ENCODE assay signal across 10 cellular contexts in genomic region chr2:216142540-216142939, GRCh38. TPM values are rescaled to one million over a fixed set of nuclear protein-coding genes. Genes with fewer than 3 reads are reported as not detected.
DNase-seq lines count a peak whose midpoint lies in the region; ATAC-seq and TF ChIP-seq lines count a peak whose summit lies in the region.
"Had no signal": no experiment of that assay in that cellular context is flagged by ENCODE, and none has a peak within 500 bp of the region (broad histone marks: within the 10 kb centered on the region; RNA-seq: fewer than 3 reads in every experiment).

No MANE protein-coding gene starts in this region.

- peaks cover 4 to 13% (median 11%) of the 10 kb centered on the region in 4 donors for H3K4me1 Mint-ChIP-seq in CD4-positive, alpha-beta memory T cell

- no peaks in the 10 kb centered on the region for H3K27me3 ChIP-seq in mammary epithelial cell (ENCODE audit: insufficient read depth, low read length)
- H3K27me3 ChIP-seq in breast epithelium = no peaks in the 10 kb centered on the region
- no peaks in the 10 kb centered on the region for H3K27me3 ChIP-seq in gastrocnemius medialis
- no peaks in the 10 kb centered on the region for H3K27me3 ChIP-seq in CD4-positive, alpha-beta memory T cell (ENCODE audit: insufficient read depth, low read length)

- H3K9me3 Mint-ChIP-seq in CD4-positive, alpha-beta memory T cell = no peaks in the 10 kb centered on the region

- dilution Hi-C loops in mammary epithelial cell (cut with HindIII; ENCODE audit: low sequenced_read_pairs) = no loop called here

- no peak overlapping the region for H3K4me2 ChIP-seq in mammary epithelial cell (ENCODE audit: insufficient read depth, low read depth, low read length)

- peak overlapping the region in 3 of 7 donors; percentile 33 to 58 (median 52) for H3K27ac Mint-ChIP-seq in CD4-positive, alpha-beta memory T cell

- WGBS in mammary epithelial cell (ENCODE audit: low coverage, missing lambda C conversion rate) = 100% methylated on average over 1 of the region's 1 CpG

- H2AFZ ChIP-seq in mammary epithelial cell (ENCODE audit: low read depth, low read length) = no peak overlapping the region

- in situ Hi-C loops in mammary epithelial cell (cut with MboI; ENCODE audit: low sequenced_read_pairs in 2 of 2) = no loop called here
- in situ Hi-C loops in gastrocnemius medialis (cut with MboI; ENCODE audit: low sequenced_read_pairs in 4 of 4) = no loop called here

- no peaks in the 10 kb centered on the region for H3K27me3 Mint-ChIP-seq in CD4-positive, alpha-beta memory T cell

- no peak overlapping the region for H3K4me3 Mint-ChIP-seq in CD4-positive, alpha-beta memory T cell

- H3K36me3 Mint-ChIP-seq in CD4-positive, alpha-beta memory T cell = peaks cover 63 to 64% of the 10 kb centered on the region in 2 donors

- DNase-seq in mammary epithelial cell (peak; percentile 4), breast epithelium (ENCODE audit: low spot score in 2 of 2) (no peak), stromal cell of bone marrow (ENCODE audit: low read depth) (peak; percentile 16), gastrocnemius medialis (no peak), NK-92 (lab: John Stamatoyannopoulos, UW; ENCODE audit: unreplicated experiment) (no peak)
- no peak for DNase-seq in CD4-positive, alpha-beta memory T cell
- DNase-seq: Caco-2, hippocampal formation had no signal

- intact Hi-C loops in mammary epithelial cell (cut with micrococcal nuclease) = no loop called here
- intact Hi-C loops in breast epithelium (cut with DNase I; ENCODE audit: low total_unique reads) = no loop called here
- intact Hi-C loops in gastrocnemius medialis (cut with DNase I; ENCODE audit: low total_unique reads) = no loop called here
- intact Hi-C loops in CD4-positive, alpha-beta memory T cell (cut with micrococcal nuclease) = no loop called here

- H3K4me3 ChIP-seq in mammary epithelial cell (replicated peaks in 1 of 3; ENCODE audit: insufficient read depth in 1 of 3, low read depth in 2 of 3, low read length in 3 of 3) (no peak overlapping the region), breast epithelium (no peak overlapping the region), gastrocnemius medialis (no peak overlapping the region)
- H3K4me3 ChIP-seq in CD4-positive, alpha-beta memory T cell (ENCODE audit: low read length in 2 of 2) = no peak overlapping the region

- TF ChIP-seq CTCF in mammary epithelial cell (conservative IDR thresholded peaks at IDR 0.05 in 1 of 2, IDR thresholded peaks at IDR 0.05 in 1 of 2; ENCODE audit: extremely low read depth in 1 of 2, insufficient read depth in 1 of 2, low read depth in 1 of 2, low read length in 2 of 2) (no peak), breast epithelium (IDR thresholded peaks at IDR 0.05) (no peak), VCaP (conservative IDR thresholded peaks at IDR 0.05) (no peak), gastrocnemius medialis (IDR thresholded peaks at IDR 0.05 in 4 of 5, conservative IDR thresholded peaks at IDR 0.05 in 1 of 5) (no peak)

- H3K27ac ChIP-seq in mammary epithelial cell (ENCODE audit: insufficient read depth, low read depth, low read length) = no peak overlapping the region
- H3K27ac ChIP-seq in breast epithelium = no peak overlapping the region
- H3K27ac ChIP-seq in VCaP = peak overlapping the region; percentile 74
- H3K27ac ChIP-seq in gastrocnemius medialis = no peak overlapping the region
- H3K27ac ChIP-seq in CD4-positive, alpha-beta memory T cell (ENCODE audit: low read depth, low read length) = no peak overlapping the region

- no TSS peak for BruUV-seq in mammary epithelial cell (replicated peaks; lab: Mats Ljungman, UMichigan)

- H3K36me3 ChIP-seq in mammary epithelial cell (ENCODE audit: insufficient read depth, low read length) (peaks cover 47% of the 10 kb centered on the region), breast epithelium (peaks cover 25% of the 10 kb centered on the region), gastrocnemius medialis (peaks cover 0 to 78% of the 10 kb centered on the region in 2 donors)
- peaks cover 56% of the 10 kb centered on the region for H3K36me3 ChIP-seq in CD4-positive, alpha-beta memory T cell (ENCODE audit: insufficient read depth, low read length)

- peak overlapping the region; percentile 20 for H3K9ac ChIP-seq in mammary epithelial cell (ENCODE audit: insufficient read depth, low read length)

- CTCF ChIA-PET in mammary epithelial cell (lab: Charles Lee; ENCODE audit: low non-redundant PET) = interaction anchor here (0.6 kb wide), 2 partner anchors 28 to 92 kb away, joined by 3 to 25 read pairs; no protein-coding TSS in a partner anchor
- CTCF ChIA-PET in CD4-positive, alpha-beta memory T cell (lab: Charles Lee; ENCODE audit: partially characterized antibody) = interaction anchor here (1.0 to 3.3 kb wide), 3 partner anchors 11 to 109 kb away, joined by 4 to 40 read pairs (median 4); no protein-coding TSS in a partner anchor

- no peaks in the 10 kb centered on the region for H3K9me3 ChIP-seq in mammary epithelial cell (replicated peaks; ENCODE audit: insufficient read depth, low read length)
- no peaks in the 10 kb centered on the region for H3K9me3 ChIP-seq in breast epithelium
- no peaks in the 10 kb centered on the region for H3K9me3 ChIP-seq in gastrocnemius medialis
- no peaks in the 10 kb centered on the region for H3K9me3 ChIP-seq in CD4-positive, alpha-beta memory T cell (ENCODE audit: control insufficient read depth in 1 of 2, low read length in 2 of 2)
- H3K9me3 ChIP-seq: Caco-2 had no signal

- H4K20me1 ChIP-seq in mammary epithelial cell (ENCODE audit: insufficient read depth, low read length) = no peaks in the 10 kb centered on the region

- POLR2A ChIA-PET in CD4-positive, alpha-beta memory T cell (lab: Charles Lee; ENCODE audit: partially characterized antibody) = interaction anchor here (0.9 kb wide), 1 partner anchor 61 kb away, joined by 3 read pairs; the partner anchor contains the start of genes PECR and TMEM169

- TF ChIP-seq POLR2A in breast epithelium (IDR thresholded peaks at IDR 0.05) (no peak), gastrocnemius medialis (IDR thresholded peaks at IDR 0.05) (no peak)

- H3K79me2 ChIP-seq in mammary epithelial cell (ENCODE audit: insufficient read depth, low read length) = peaks cover 44% of the 10 kb centered on the region

- peak; percentile 93 for ATAC-seq in HG02840 (IDR thresholded peaks at IDR 0.05; ENCODE audit: low FRiP score, unreplicated experiment)
- ATAC-seq in gastrocnemius medialis = no peak

- H3K4me1 ChIP-seq in mammary epithelial cell (ENCODE audit: insufficient read depth, low read length) (no peaks in the 10 kb centered on the region), breast epithelium (no peaks in the 10 kb centered on the region), gastrocnemius medialis (peaks cover 0 to 5% of the 10 kb centered on the region in 2 donors)
- H3K4me1 ChIP-seq in CD4-positive, alpha-beta memory T cell (ENCODE audit: insufficient read depth, low read length) = no peaks in the 10 kb centered on the region
- H3K4me1 ChIP-seq: Caco-2 had no signal

RNA-seq across cellular contexts. Expression of gene XRCC5, which starts 33.4 kb away (rescaled TPM):
- total RNA-seq in mammary epithelial cell = 100 to 1,000 TPM; 191 to 245 TPM
- polyA plus RNA-seq in mammary epithelial cell = 325 TPM
- 415 TPM for polyA minus RNA-seq in mammary epithelial cell
- 100 to 1,000 TPM; 134 to 227 (median 188) TPM for total RNA-seq in breast epithelium
- total RNA-seq in gastrocnemius medialis = 100 to 1,000 TPM; 131 to 157 (median 141) TPM
- total RNA-seq in CD4-positive, alpha-beta memory T cell = 100 to 1,000 TPM; 235 to 240 TPM
- 100 to 1,000 TPM; 305 to 348 TPM for polyA plus RNA-seq in CD4-positive, alpha-beta memory T cell

Comparison
In these comparisons a context has a peak if more than half of its experiments do, and no peak if none do; other contexts are left out.
1. DNase-seq: peak in mammary epithelial cell (single experiment) and stromal cell of bone marrow (single experiment); none in breast epithelium (0 of 2), gastrocnemius medialis (0 of 2), NK-92 (single experiment) and CD4-positive, alpha-beta memory T cell (0 of 5).